ENCODE assay signal across 30 cellular contexts in the genomic region with DNA sequence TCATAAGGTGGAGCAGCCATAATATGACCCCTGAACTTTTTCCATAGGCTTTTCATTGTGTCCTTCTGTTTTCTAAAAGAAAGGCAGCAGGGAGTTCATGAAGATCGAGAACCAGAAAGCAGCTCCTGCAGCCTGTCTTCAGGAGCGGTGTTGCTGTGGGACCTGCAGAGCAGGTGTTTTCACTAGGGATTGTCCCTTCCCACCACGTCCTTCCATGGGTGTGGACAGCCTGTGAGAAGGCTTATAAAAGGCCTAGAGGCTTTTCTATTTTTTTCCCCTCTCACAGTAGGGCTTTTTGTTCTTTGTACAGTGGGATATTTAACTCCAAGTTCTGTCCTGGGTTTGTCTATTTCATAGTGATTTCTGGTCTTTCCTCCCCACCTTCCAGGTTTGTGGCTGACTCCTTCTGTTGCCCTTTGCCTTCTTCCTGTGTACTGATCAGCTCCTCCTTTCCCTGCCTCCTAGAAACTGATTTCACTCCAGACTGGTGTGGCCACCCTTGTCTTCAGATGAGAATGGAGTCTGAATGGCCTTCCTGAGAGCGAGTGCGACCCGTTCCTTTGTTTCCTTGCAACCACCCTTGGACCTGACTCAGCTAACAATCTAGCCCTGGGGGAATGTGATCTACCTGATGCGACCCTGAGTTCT. TPM values are rescaled to one million over a fixed set of nuclear protein-coding genes. Genes with fewer than 3 reads are reported as not detected.
DNase-seq lines count a peak whose midpoint lies in the region; ATAC-seq and TF ChIP-seq lines count a peak whose summit lies in the region.
"Had no signal": no experiment of that assay in that cellular context is flagged by ENCODE, and none has a peak within 500 bp of the region (broad histone marks: within the 10 kb centered on the region; RNA-seq: fewer than 3 reads in every experiment).

No MANE protein-coding gene starts in this region.

- H3K27me3 Mint-ChIP-seq in endodermal cell (ENCODE audit: insufficient read depth) (no peaks in the 10 kb centered on the region), nephron progenitor cell (ENCODE audit: low read depth, poor library complexity) (no peaks in the 10 kb centered on the region), chondrocyte (ENCODE audit: low read depth) (no peaks in the 10 kb centered on the region)
- H3K27me3 Mint-ChIP-seq: activated naive CD8-positive, alpha-beta T cell; stimulated activated naive CD8-positive, alpha-beta T cell treated with anti-CD3 and anti-CD28 coated beads, Interleukin-15, Interleukin-2, amounts not matched to agents 100 ng/mL and 50 ng/mL, for 24 hours had no signal

- H3K4me3 ChIP-seq in left ventricle myocardium inferior (no peak overlapping the region), heart left ventricle (no peak overlapping the region), endodermal cell (ENCODE audit: low read length) (no peak overlapping the region)
- H3K4me3 ChIP-seq: BLaER1, dorsolateral prefrontal cortex, heart right ventricle, Peyer's patch, thyroid gland had no signal

- no peak overlapping the region for H3K4me3 Mint-ChIP-seq in endodermal cell
- no peak overlapping the region for H3K4me3 Mint-ChIP-seq in nephron progenitor cell
- H3K4me3 Mint-ChIP-seq in chondrocyte (ENCODE audit: unreplicated experiment), result no peak overlapping the region
- H3K4me3 Mint-ChIP-seq: activated naive CD8-positive, alpha-beta T cell; stimulated activated naive CD8-positive, alpha-beta T cell treated with anti-CD3 and anti-CD28 coated beads, Interleukin-15, Interleukin-2, amounts not matched to agents 100 ng/mL and 50 ng/mL, for 24 hours had no signal

- peaks cover 19% of the 10 kb centered on the region for H3K4me1 ChIP-seq in left ventricle myocardium inferior
- peaks cover 0 to 18% (median 8%) of the 10 kb centered on the region in 12 donors for H3K4me1 ChIP-seq in heart left ventricle
- H3K4me1 ChIP-seq in endodermal cell (ENCODE audit: control insufficient read depth, insufficient read depth, low read length), result peaks cover 19% of the 10 kb centered on the region
- H3K4me1 ChIP-seq: BLaER1, thyroid gland had no signal

- no peak for TF ChIP-seq CTCF in left ventricle myocardium inferior (IDR thresholded peaks at IDR 0.05; ENCODE audit: borderline replicate concordance)
- no peak for TF ChIP-seq CTCF in heart left ventricle (IDR thresholded peaks at IDR 0.05)
- no peak for TF ChIP-seq CTCF in endodermal cell (conservative IDR thresholded peaks at IDR 0.05)
- TF ChIP-seq CTCF in nephron progenitor cell (IDR thresholded peaks at IDR 0.05), result no peak
- no peak for TF ChIP-seq CTCF in chondrocyte (IDR thresholded peaks at IDR 0.05)

- no peaks in the 10 kb centered on the region for H3K9me3 Mint-ChIP-seq in endodermal cell
- H3K9me3 Mint-ChIP-seq in nephron progenitor cell, result no peaks in the 10 kb centered on the region
- H3K9me3 Mint-ChIP-seq in chondrocyte (ENCODE audit: low read depth), result no peaks in the 10 kb centered on the region
- H3K9me3 Mint-ChIP-seq: stimulated activated naive CD8-positive, alpha-beta T cell treated with anti-CD3 and anti-CD28 coated beads, Interleukin-15, Interleukin-2, amounts not matched to agents 100 ng/mL and 50 ng/mL, for 24 hours had no signal

- no peaks in the 10 kb centered on the region for H3K27me3 ChIP-seq in left ventricle myocardium inferior (ENCODE audit: low read depth)
- no peaks in the 10 kb centered on the region for H3K27me3 ChIP-seq in heart left ventricle
- H3K27me3 ChIP-seq in endodermal cell (ENCODE audit: control insufficient read depth, insufficient read depth, low read length, poor library complexity, severe bottlenecking), result no peaks in the 10 kb centered on the region
- H3K27me3 ChIP-seq: BLaER1, dorsolateral prefrontal cortex, heart right ventricle, Peyer's patch, thyroid gland had no signal

- H3K27ac ChIP-seq in left ventricle myocardium inferior (replicated peaks) (peak overlapping the region; percentile 74), heart left ventricle (peak overlapping the region in 2 of 12 donors; percentile 38 to 62), endodermal cell (ENCODE audit: low read depth, low read length) (no peak overlapping the region)
- H3K27ac ChIP-seq: BLaER1, dorsolateral prefrontal cortex, thyroid gland had no signal

- H3K9me3 ChIP-seq in left ventricle myocardium inferior (replicated peaks) (no peaks in the 10 kb centered on the region), heart left ventricle (no peaks in the 10 kb centered on the region), endodermal cell (ENCODE audit: control insufficient read depth, low read length) (no peaks in the 10 kb centered on the region)
- H3K9me3 ChIP-seq: BLaER1, heart right ventricle, Peyer's patch, thyroid gland had no signal

- TF ChIP-seq POLR2A in heart left ventricle (IDR thresholded peaks at IDR 0.05), result no peak

- peaks cover 61% of the 10 kb centered on the region for H3K36me3 ChIP-seq in left ventricle myocardium inferior
- peaks cover 0 to 82% (median 69%) of the 10 kb centered on the region in 9 donors for H3K36me3 ChIP-seq in heart left ventricle
- H3K36me3 ChIP-seq in endodermal cell (ENCODE audit: control insufficient read depth, insufficient read depth, low read length), result peaks cover 69% of the 10 kb centered on the region

- WGBS in heart left ventricle, 4 donors, result 73 to 86% (median 81%) methylated on average over 7 of the region's 7 CpGs
- WGBS in endodermal cell (ENCODE audit: insufficient coverage in 1 of 2, insufficient read length in 1 of 2), 2 experiments, result 93 to 96% methylated on average over 6 to 7 of the region's 7 CpGs

- H3K9ac ChIP-seq in endodermal cell (ENCODE audit: extremely low read depth, low read length, poor library complexity, severe bottlenecking), result no peak overlapping the region
- H3K9ac ChIP-seq: BLaER1 had no signal

- intact Hi-C loops in left ventricle myocardium inferior (cut with micrococcal nuclease), result no loop called here
- intact Hi-C loops in heart left ventricle (cut with DNase I), result loop anchor here in 7 of 10 donors (5.0 to 10.0 kb wide), 5 partner anchors 133 to 266 kb away; a partner anchor contains a TSS

- DNase-seq in left ventricle myocardium inferior (no peak), heart left ventricle (no peak), endodermal cell (no peak), nephron progenitor cell (no peak), DMS 273 (lab: John Stamatoyannopoulos, UW; ENCODE audit: unreplicated experiment) (no peak), NOMO-1 treated with dmso at 0.1 percent for 144 hours (lab: John Stamatoyannopoulos, UW; ENCODE audit: unreplicated experiment) (no peak), chondrocyte (ENCODE audit: low spot score) (no peak)
- DNase-seq: ACHN; activated CD4-positive, alpha-beta T cell treated with anti-CD3 and anti-CD28 coated beads, Interleukin-2, amount 50 U/mL, for 48 hours; activated CD4-positive, CD25-positive, alpha-beta regulatory T cell; caudate nucleus; dorsolateral prefrontal cortex; GDM1; heart right ventricle; NCI-H1092; NCI-H1930; NCI-H526; NK-92 treated with Interleukin-12 subunit alpha and Interleukin-12 subunit beta, amount 100 ng/mL, for 24 hours; Peyer's patch; SIG-M5; SW 1271; thyroid gland had no signal

- ATAC-seq in heart left ventricle, result no peak
- ATAC-seq: heart right ventricle had no signal

- H3K27ac Mint-ChIP-seq in endodermal cell (peak overlapping the region; percentile 64), nephron progenitor cell (peak overlapping the region; percentile 14), chondrocyte (ENCODE audit: unreplicated experiment) (no peak overlapping the region)
- H3K27ac Mint-ChIP-seq: activated naive CD8-positive, alpha-beta T cell; stimulated activated naive CD8-positive, alpha-beta T cell treated with anti-CD3 and anti-CD28 coated beads, Interleukin-15, Interleukin-2, amounts not matched to agents 100 ng/mL and 50 ng/mL, for 24 hours had no signal

- peaks cover 57% of the 10 kb centered on the region for H3K36me3 Mint-ChIP-seq in endodermal cell (ENCODE audit: low read depth)
- H3K36me3 Mint-ChIP-seq in nephron progenitor cell (ENCODE audit: low read depth), result no peaks in the 10 kb centered on the region
- peaks cover 26% of the 10 kb centered on the region for H3K36me3 Mint-ChIP-seq in chondrocyte (ENCODE audit: low read depth)

- peaks cover 32% of the 10 kb centered on the region for H3K4me1 Mint-ChIP-seq in endodermal cell
- no peaks in the 10 kb centered on the region for H3K4me1 Mint-ChIP-seq in nephron progenitor cell
- no peaks in the 10 kb centered on the region for H3K4me1 Mint-ChIP-seq in chondrocyte (ENCODE audit: low read depth)

RNA-seq across cellular contexts. Expression of a gene that starts 10.1 kb away (rescaled TPM):
- total RNA-seq in left ventricle myocardium inferior, result 93.2 TPM
- total RNA-seq in heart left ventricle, result 100 to 1,000 TPM in 1 of 9 donors, 10 to 100 TPM in 8; 59.3 to 117 (median 84.9) TPM
- 100 to 1,000 TPM in 1 of 2 donors, 10 to 100 TPM in 1; 73.6 to 124 TPM for polyA plus RNA-seq in heart left ventricle
- 10 to 100 TPM; 52.8 to 58.4 TPM for total RNA-seq in endodermal cell
- 48.9 TPM for polyA plus RNA-seq in endodermal cell (2013, experiment 1 of 2)
- polyA plus RNA-seq in endodermal cell (2013, experiment 2 of 2), result 41.5 TPM
- 27.6 to 36.2 TPM (median 28.3 TPM) in 3 replicates for total RNA-seq in chondrocyte

RNA-seq across cellular contexts. Expression of a gene that starts 44.8 kb away (rescaled TPM):
- total RNA-seq in left ventricle myocardium inferior (not detected), heart left ventricle (not detected), endodermal cell (not detected), chondrocyte (not detected in 3 replicates)
- not detected for polyA plus RNA-seq in heart left ventricle
- polyA plus RNA-seq in endodermal cell (2013, experiment 1 of 2), result not detected
- not detected for polyA plus RNA-seq in endodermal cell (2013, experiment 2 of 2)
- total RNA-seq: astrocyte, dorsolateral prefrontal cortex, fibroblast of villous mesenchyme, H4, heart right ventricle, lung microvascular endothelial cell, myocyte, Peyer's patch, thyroid gland had no signal
- polyA plus RNA-seq: heart right ventricle had no signal

RNA-seq across cellular contexts. Expression of a gene that starts 45.3 kb away (rescaled TPM):
- total RNA-seq in left ventricle myocardium inferior (8.4 TPM), heart left ventricle (10 to 100 TPM in 4 of 9 donors, 1 to 10 TPM in 5; 7.7 to 16.5 (median 10.0) TPM), endodermal cell (100 to 1,000 TPM; 119 to 160 TPM), chondrocyte (14.5 to 22.1 TPM (median 20.3 TPM) in 3 replicates)
- polyA plus RNA-seq in heart left ventricle, result 10 to 100 TPM in 1 of 2 donors, 1 to 10 TPM in 1; 6.8 to 16.6 TPM
- 27.9 TPM for polyA plus RNA-seq in endodermal cell (2013, experiment 1 of 2)
- 23.5 TPM for polyA plus RNA-seq in endodermal cell (2013, experiment 2 of 2)
